Comparison of ENCODE assay signal across 8 cellular contexts in genomic region chr7:17769918-17770317, GRCh38.
DNase-seq lines count a peak whose midpoint lies in the region; ATAC-seq, FAIRE-seq and TF ChIP-seq lines count a peak whose summit lies in the region.

No MANE protein-coding gene starts in this region.

- H3K4me1 ChIP-seq in IMR-90 (ENCODE audit: control insufficient read depth, insufficient read depth, low read length) = no peaks in the 10 kb centered on the region; the same call in 1 of the 2 replicates
- no peaks in the 10 kb centered on the region for H3K4me1 ChIP-seq in OCI-LY7 (ENCODE audit: insufficient read depth, low read length, poor library complexity, severe bottlenecking)
- H3K4me1 ChIP-seq in parathyroid adenoma = no peaks in the 10 kb centered on the region

- no CpG with 5 or more reads among the region's 2 CpGs for WGBS in IMR-90 (ENCODE audit: extremely low coverage in 2 of 2, insufficient read length in 1 of 2), 2 experiments

- H3K79me2 ChIP-seq in OCI-LY7 (ENCODE audit: insufficient read depth, low read depth, low read length) = no peaks in the 10 kb centered on the region
- no peaks in the 10 kb centered on the region for H3K79me2 ChIP-seq in parathyroid adenoma

- no peak overlapping the region for H2BK120ac ChIP-seq in IMR-90 (ENCODE audit: low read depth, low read length)

- H3K9ac ChIP-seq in IMR-90 (ENCODE audit: low read depth, low read length) (no peak overlapping the region), parathyroid adenoma (no peak overlapping the region)

- no TSS peak for BruUV-seq in IMR-90 (replicated peaks; lab: Mats Ljungman, UMichigan)
- no TSS peak for BruUV-seq in OCI-LY7 (replicated peaks; lab: Mats Ljungman, UMichigan)

- peak; percentile 89 for TF ChIP-seq RAD21 in IMR-90 (IDR thresholded peaks at IDR 0.05; ENCODE audit: low read length)

- H4K8ac ChIP-seq in IMR-90 (ENCODE audit: low read depth in 2 of 2, low read length in 2 of 2) = no peak overlapping the region

- no peaks in the 10 kb centered on the region for H3K36me3 ChIP-seq in IMR-90 (ENCODE audit: control insufficient read depth, insufficient read depth, low read length)
- no peaks in the 10 kb centered on the region for H3K36me3 ChIP-seq in OCI-LY7 (ENCODE audit: insufficient read depth, low read length)
- H3K36me3 ChIP-seq in parathyroid adenoma (ENCODE audit: control insufficient read depth, insufficient read depth, low read length) = no peaks in the 10 kb centered on the region

- no peak overlapping the region for H2BK20ac ChIP-seq in IMR-90 (ENCODE audit: low read depth, low read length)

- no peak overlapping the region for H3K23ac ChIP-seq in IMR-90 (ENCODE audit: low read depth, low read length)

- no peak overlapping the region for H2BK15ac ChIP-seq in IMR-90 (ENCODE audit: low read depth, low read length)

- in situ Hi-C loops in IMR-90 (cut with MboI; ENCODE audit: low sequenced_read_pairs) = loop anchor here (10.0 kb wide), 1 partner anchor 575 kb away; no protein-coding TSS in a partner anchor

- H3K9me3 ChIP-seq in IMR-90 (ENCODE audit: control insufficient read depth, insufficient read depth, low read length) (no peaks in the 10 kb centered on the region), OCI-LY7 (ENCODE audit: low read length) (no peaks in the 10 kb centered on the region), parathyroid adenoma (ENCODE audit: control insufficient read depth, low read length) (no peaks in the 10 kb centered on the region)

- no peak overlapping the region for H3K4me2 ChIP-seq in IMR-90 (ENCODE audit: low read depth, low read length)
- H3K4me2 ChIP-seq in OCI-LY7 (ENCODE audit: low read length) = no peak overlapping the region
- no peak overlapping the region for H3K4me2 ChIP-seq in parathyroid adenoma (ENCODE audit: low read length)

- no peak overlapping the region for H4K5ac ChIP-seq in IMR-90 (ENCODE audit: low read depth, low read length)

- ATAC-seq in GM21447 (IDR thresholded peaks at IDR 0.05; ENCODE audit: unreplicated experiment) = peak; percentile 74
- peak; percentile 77 for ATAC-seq in IMR-90 (ENCODE audit: low read depth)
- ATAC-seq in GM19463 (IDR thresholded peaks at IDR 0.05; ENCODE audit: unreplicated experiment) = no peak

- no peaks in the 10 kb centered on the region for H3K79me1 ChIP-seq in IMR-90 (ENCODE audit: low read depth in 1 of 2, low read length in 2 of 2)

- H3K9me2 ChIP-seq in OCI-LY7 (ENCODE audit: insufficient read depth, low read length) = no peaks in the 10 kb centered on the region

- H4K20me1 ChIP-seq in IMR-90 (ENCODE audit: insufficient read depth, low read length) (no peaks in the 10 kb centered on the region), OCI-LY7 (ENCODE audit: insufficient read depth, low read length) (no peaks in the 10 kb centered on the region; the same call in 1 of the 2 replicates)

- intact Hi-C loops in IMR-90 (cut with micrococcal nuclease) = loop anchor here (1.0 to 5.0 kb wide), 5 partner anchors 88 to 575 kb away; no protein-coding TSS in a partner anchor
- intact Hi-C loops in OCI-LY7 (cut with micrococcal nuclease; ENCODE audit: unreplicated experiment) = loop anchor here (1.0 to 5.0 kb wide), 3 partner anchors 222 to 575 kb away; no protein-coding TSS in a partner anchor

- H3K4me3 ChIP-seq in IMR-90 (ENCODE audit: insufficient read depth, low read depth, low read length) (no peak overlapping the region), OCI-LY7 (ENCODE audit: low read depth, low read length, poor library complexity, severe bottlenecking) (no peak overlapping the region), foreskin fibroblast (ENCODE audit: low read depth in 1 of 2, low read length in 2 of 2) (no peak overlapping the region), parathyroid adenoma (ENCODE audit: low read depth, low read length) (no peak overlapping the region)

- TF ChIP-seq CTCF in D721Med (IDR thresholded peaks at IDR 0.05; ENCODE audit: insufficient read depth, missing control alignments) = peak; percentile 98
- peak; percentile 83 for TF ChIP-seq CTCF in IMR-90 (conservative IDR thresholded peaks at IDR 0.05; ENCODE audit: low read depth, low read length)
- peak; percentile 91 for TF ChIP-seq CTCF in OCI-LY7 (conservative IDR thresholded peaks at IDR 0.05; ENCODE audit: low read length)
- TF ChIP-seq CTCF in foreskin fibroblast (IDR thresholded peaks at IDR 0.05; ENCODE audit: low read depth, low read length) = peak; percentile 81
- peak; percentile 67 for TF ChIP-seq CTCF in parathyroid adenoma (IDR thresholded peaks at IDR 0.05)

- no peak overlapping the region for H2AK5ac ChIP-seq in IMR-90 (ENCODE audit: low read depth, low read length)

- H3K18ac ChIP-seq in IMR-90 (ENCODE audit: low read depth, low read length) = no peak overlapping the region

- no peak for TF ChIP-seq POLR2A in IMR-90 (IDR thresholded peaks at IDR 0.05; ENCODE audit: low read depth, low read length)

- no peaks in the 10 kb centered on the region for H3K27me3 ChIP-seq in IMR-90 (ENCODE audit: control insufficient read depth, insufficient read depth, low read length)
- no peaks in the 10 kb centered on the region for H3K27me3 ChIP-seq in parathyroid adenoma (ENCODE audit: control insufficient read depth, insufficient read depth, low read length)

- H3K27ac ChIP-seq in IMR-90 (ENCODE audit: insufficient read depth, low read length) (no peak overlapping the region), OCI-LY7 (ENCODE audit: low read depth, low read length, poor library complexity, severe bottlenecking) (no peak overlapping the region), parathyroid adenoma (no peak overlapping the region)

- peak; percentile 88 for FAIRE-seq in D721Med (lab: Jason Lieb, UNC)

- H2AK9ac ChIP-seq in IMR-90 (replicated peaks; ENCODE audit: low read depth, low read length, poor library complexity) = no peak overlapping the region

- H3K14ac ChIP-seq in IMR-90 (replicated peaks; ENCODE audit: low read depth, low read length) = no peak overlapping the region

- no peak overlapping the region for H3K4ac ChIP-seq in IMR-90 (ENCODE audit: low read depth, low read length)

- no peak overlapping the region for H2BK5ac ChIP-seq in IMR-90 (ENCODE audit: low read depth, low read length, poor library complexity, severe bottlenecking)

- DNase-seq in D721Med (ENCODE audit: insufficient read length, low spot score) (no peak), IMR-90 (peak; percentile 75), OCI-LY7 (ENCODE audit: low spot score) (peak; percentile 66), foreskin fibroblast (peak; percentile 56 to 82)
- peak; percentile 61 to 67 for DNase-seq in activated T-cell treated with anti-CD3 and anti-CD28 coated beads, Interleukin-2, amount 50 U/mL, for 48 hours

- CTCF ChIA-PET in IMR-90 (lab: Yijun Ruan, JAX) = interaction anchor here (0.6 to 2.2 kb wide), 19 partner anchors 8 to 583 kb away, joined by 3 to 9 read pairs (median 3); no protein-coding TSS in a partner anchor
- CTCF ChIA-PET in OCI-LY7 (lab: Charles Lee; ENCODE audit: unreplicated experiment) = interaction anchor here (0.8 kb wide), 1 partner anchor 223 kb away, joined by 3 read pairs; no protein-coding TSS in a partner anchor

- POLR2A ChIA-PET in IMR-90 (lab: Charles Lee; ENCODE audit: unreplicated experiment) (no interaction called here), OCI-LY7 (lab: Charles Lee) (interaction anchor here (0.6 to 1.2 kb wide), 5 partner anchors 23 to 765 kb away, joined by 3 to 6 read pairs (median 3); no protein-coding TSS in a partner anchor)

- dilution Hi-C loops in IMR-90 (cut with HindIII; ENCODE audit: low sequenced_read_pairs, unreplicated experiment) = no loop called here

- no peak overlapping the region for H2AFZ ChIP-seq in IMR-90 (replicated peaks; ENCODE audit: low read length, poor library complexity)
- no peak overlapping the region for H2AFZ ChIP-seq in OCI-LY7 (ENCODE audit: low read length)
- no peak overlapping the region for H2AFZ ChIP-seq in parathyroid adenoma

- H4K91ac ChIP-seq in IMR-90 (ENCODE audit: insufficient read depth, low read depth, low read length) = no peak overlapping the region

- peaks cover 6% of the 10 kb centered on the region; the same call in 1 of the 2 replicates for H3K9me1 ChIP-seq in IMR-90 (ENCODE audit: insufficient read depth, low read length)

- H3K56ac ChIP-seq in IMR-90 (ENCODE audit: extremely low read depth, insufficient read depth, low read length) = no peak overlapping the region

TF ChIP-seq in IMR-90, 13 proteins besides CTCF, POLR2A, EP300 and RAD21:
- TF ChIP-seq SMC3 (IDR thresholded peaks at IDR 0.05; ENCODE audit: low read depth, low read length) (peak; percentile 86), ELK1 (IDR thresholded peaks at IDR 0.05; ENCODE audit: borderline replicate concordance, low read depth, low read length) (no peak)
